ENCODE assay signal across 1 cellular context in the genomic region with DNA sequence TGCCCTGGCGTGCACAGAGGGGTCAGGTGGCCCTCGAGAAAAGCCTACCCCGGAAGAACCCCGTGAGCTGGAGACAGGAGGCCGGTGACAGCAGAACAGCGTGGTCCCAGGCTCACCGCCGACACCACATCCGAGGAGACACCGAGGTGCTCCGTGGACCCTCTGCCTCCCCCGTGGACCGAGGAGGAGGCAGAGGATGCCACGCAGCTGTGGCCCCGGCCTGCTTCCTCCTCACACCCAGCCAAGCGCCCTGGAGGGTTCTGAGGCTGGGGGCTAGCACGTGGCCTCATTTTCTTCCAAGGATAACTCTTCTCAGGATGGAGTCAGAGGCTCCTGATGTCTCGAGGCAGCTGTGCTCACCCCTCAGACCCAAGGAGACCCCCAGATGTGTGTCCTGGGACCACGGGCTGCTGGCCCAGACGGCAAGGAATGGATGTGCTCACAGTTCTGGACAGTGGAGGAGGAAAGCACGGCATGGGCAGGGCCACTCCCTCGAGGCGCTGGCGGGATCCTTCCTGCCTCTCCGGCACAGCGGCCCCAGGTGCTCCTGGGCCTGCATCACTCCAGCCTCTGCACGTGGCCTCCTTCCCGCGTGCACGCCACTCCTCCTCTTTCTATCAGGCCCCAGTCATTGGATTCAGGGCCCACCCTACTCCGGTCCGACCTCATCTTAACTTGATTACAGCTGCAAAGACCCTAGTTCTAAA.
TF ChIP-seq lines count a peak whose summit lies in the region.

No MANE protein-coding gene starts in this region.

TF ChIP-seq in HepG2, 621 proteins besides CTCF, POLR2A, EP300 and RAD21:
- no peak for TF ChIP-seq ZNF749 (CRISPR knock-in tag; IDR thresholded peaks at IDR 0.05; ENCODE audit: borderline replicate concordance)
- TF ChIP-seq, protein P1, sequence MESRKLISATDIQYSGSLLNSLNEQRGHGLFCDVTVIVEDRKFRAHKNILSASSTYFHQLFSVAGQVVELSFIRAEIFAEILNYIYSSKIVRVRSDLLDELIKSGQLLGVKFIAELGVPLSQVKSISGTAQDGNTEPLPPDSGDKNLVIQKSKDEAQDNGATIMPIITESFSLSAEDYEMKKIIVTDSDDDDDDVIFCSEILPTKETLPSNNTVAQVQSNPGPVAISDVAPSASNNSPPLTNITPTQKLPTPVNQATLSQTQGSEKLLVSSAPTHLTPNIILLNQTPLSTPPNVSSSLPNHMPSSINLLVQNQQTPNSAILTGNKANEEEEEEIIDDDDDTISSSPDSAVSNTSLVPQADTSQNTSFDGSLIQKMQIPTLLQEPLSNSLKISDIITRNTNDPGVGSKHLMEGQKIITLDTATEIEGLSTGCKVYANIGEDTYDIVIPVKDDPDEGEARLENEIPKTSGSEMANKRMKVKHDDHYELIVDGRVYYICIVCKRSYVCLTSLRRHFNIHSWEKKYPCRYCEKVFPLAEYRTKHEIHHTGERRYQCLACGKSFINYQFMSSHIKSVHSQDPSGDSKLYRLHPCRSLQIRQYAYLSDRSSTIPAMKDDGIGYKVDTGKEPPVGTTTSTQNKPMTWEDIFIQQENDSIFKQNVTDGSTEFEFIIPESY (CRISPR knock-in tag; IDR thresholded peaks at IDR 0.05), result peak; percentile 93
